22 cellular contexts compared by ENCODE assay signal in the genomic region with DNA sequence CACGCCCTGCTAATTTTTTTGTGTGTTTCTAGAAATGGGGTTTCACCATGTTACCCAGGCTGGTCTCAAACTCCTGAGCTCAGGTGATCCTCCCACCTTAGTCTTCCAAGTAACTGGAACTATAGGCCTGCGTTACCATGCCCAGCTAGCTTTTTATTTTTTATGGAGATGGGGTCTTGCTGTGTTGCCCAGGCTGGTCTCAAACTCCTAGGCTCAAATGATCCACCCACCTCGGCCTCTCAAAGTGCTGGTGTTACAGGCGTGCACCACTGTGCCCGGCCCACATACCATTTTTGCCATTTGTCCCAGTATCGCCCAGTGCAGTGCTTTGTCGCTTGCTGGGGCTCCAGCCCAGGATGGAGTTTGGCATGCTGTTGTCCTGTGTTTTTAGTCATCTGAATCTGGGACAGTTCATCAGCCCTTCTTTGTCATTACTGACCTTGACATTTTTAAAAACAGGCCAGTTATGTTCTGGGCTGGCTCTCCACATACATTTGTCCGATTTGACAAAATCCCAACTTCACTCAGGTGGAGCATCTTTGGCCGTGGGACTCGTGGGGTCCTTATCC. TPM values are rescaled to one million over a fixed set of nuclear protein-coding genes. Genes with fewer than 3 reads are reported as not detected.
DNase-seq lines count a peak whose midpoint lies in the region; ATAC-seq, FAIRE-seq and TF ChIP-seq lines count a peak whose summit lies in the region.
"Had no signal": no experiment of that assay in that cellular context is flagged by ENCODE, and none has a peak within 500 bp of the region (broad histone marks: within the 10 kb centered on the region; RNA-seq: fewer than 3 reads in every experiment).

No MANE protein-coding gene starts in this region.

- peaks cover 0 to 5% of the 10 kb centered on the region in 2 donors for H3K4me1 ChIP-seq in kidney (ENCODE audit: control insufficient read depth in 1 of 2, insufficient read depth in 1 of 2, low read depth in 1 of 2, low read length in 2 of 2)
- H3K4me1 ChIP-seq in stomach, result peaks cover 31 to 82% (median 50%) of the 10 kb centered on the region in 4 donors
- H3K4me1 ChIP-seq in esophagus squamous epithelium, result peaks cover 6 to 56% (median 8%) of the 10 kb centered on the region in 3 donors

- no peak for TF ChIP-seq POLR2A in stomach (IDR thresholded peaks at IDR 0.05)
- TF ChIP-seq POLR2A in esophagus squamous epithelium (IDR thresholded peaks at IDR 0.05), result no peak

- H3K36me3 Mint-ChIP-seq in activated T-cell treated with anti-CD3 and anti-CD28 coated beads, Interleukin-2, amount 50 U/mL, for 24 hours (ENCODE audit: low read depth), result peaks cover 13% of the 10 kb centered on the region

- ATAC-seq in GM19023 (IDR thresholded peaks at IDR 0.05; ENCODE audit: unreplicated experiment), result no peak

- no peak overlapping the region for H3K4me3 Mint-ChIP-seq in activated T-cell treated with anti-CD3 and anti-CD28 coated beads, Interleukin-2, amount 50 U/mL, for 24 hours

- H3K27ac Mint-ChIP-seq in activated T-cell treated with anti-CD3 and anti-CD28 coated beads, Interleukin-2, amount 50 U/mL, for 24 hours, result peak overlapping the region; percentile 40

- intact Hi-C loops in kidney (cut with DNase I), result no loop called here
- intact Hi-C loops in stomach (cut with DNase I; ENCODE audit: low total_unique reads), result no loop called here
- intact Hi-C loops in esophagus squamous epithelium (cut with DNase I), result no loop called here

- no peak for TF ChIP-seq EP300 in stomach (IDR thresholded peaks at IDR 0.05)

- no peaks in the 10 kb centered on the region for H3K9me3 Mint-ChIP-seq in activated T-cell treated with anti-CD3 and anti-CD28 coated beads, Interleukin-2, amount 50 U/mL, for 24 hours

- H3K9me3 ChIP-seq in kidney (ENCODE audit: control insufficient read depth in 1 of 2, low read length in 2 of 2) (no peaks in the 10 kb centered on the region), stomach (no peaks in the 10 kb centered on the region), esophagus squamous epithelium (no peaks in the 10 kb centered on the region)
- H3K9me3 ChIP-seq: MG63 had no signal

- no peak for FAIRE-seq in kidney (lab: Jason Lieb, UNC)
- FAIRE-seq: GM12892 had no signal

- 92 to 97% (median 94%) methylated on average over 10 of the region's 10 CpGs for WGBS in stomach, 5 donors
- 91 to 93% methylated on average over 10 of the region's 10 CpGs for WGBS in esophagus squamous epithelium, 2 donors

- no peak overlapping the region for H3K9ac ChIP-seq in kidney (ENCODE audit: low read length in 2 of 2)
- H3K9ac ChIP-seq: GM23248 had no signal

- no peaks in the 10 kb centered on the region for H3K36me3 ChIP-seq in kidney (ENCODE audit: control insufficient read depth in 1 of 2, insufficient read depth in 2 of 2, low read length in 2 of 2)
- H3K36me3 ChIP-seq in stomach, result no peaks in the 10 kb centered on the region
- no peaks in the 10 kb centered on the region for H3K36me3 ChIP-seq in esophagus squamous epithelium
- H3K36me3 ChIP-seq: MG63 had no signal

- TF ChIP-seq CTCF in kidney (IDR thresholded peaks at IDR 0.05; ENCODE audit: borderline replicate concordance, extremely low read depth, insufficient read depth), result no peak
- no peak for TF ChIP-seq CTCF in stomach (IDR thresholded peaks at IDR 0.05)
- no peak for TF ChIP-seq CTCF in esophagus squamous epithelium (IDR thresholded peaks at IDR 0.05)

- H3K27ac ChIP-seq in kidney (ENCODE audit: low read depth in 2 of 2, low read length in 2 of 2) (no peak overlapping the region), stomach (peak overlapping the region in 3 of 5 donors; percentile 9 to 74 (median 64)), esophagus squamous epithelium (no peak overlapping the region)
- H3K27ac ChIP-seq: 22Rv1, GM23248 had no signal

- H3K27me3 Mint-ChIP-seq in activated T-cell treated with anti-CD3 and anti-CD28 coated beads, Interleukin-2, amount 50 U/mL, for 24 hours, result no peaks in the 10 kb centered on the region

- peaks cover 64% of the 10 kb centered on the region for H3K4me1 Mint-ChIP-seq in activated T-cell treated with anti-CD3 and anti-CD28 coated beads, Interleukin-2, amount 50 U/mL, for 24 hours (ENCODE audit: low read depth)

- H3K4me3 ChIP-seq in kidney (ENCODE audit: low read length in 2 of 2) (no peak overlapping the region), stomach (no peak overlapping the region), esophagus squamous epithelium (no peak overlapping the region)
- H3K4me3 ChIP-seq: GM23248, MG63 had no signal

- DNase-seq in activated T-cell treated with anti-CD3 and anti-CD28 coated beads, Interleukin-2, amount 50 U/mL, for 24 hours, result no peak
- no peak for DNase-seq in activated T-cell treated with anti-CD3 and anti-CD28 coated beads, Interleukin-2, amount 50 U/mL, for 48 hours
- DNase-seq in kidney, result peak; percentile 29
- no peak for DNase-seq in stomach
- DNase-seq in NCI-H345 (lab: John Stamatoyannopoulos, UW), result no peak
- no peak for DNase-seq in esophagus squamous epithelium (lab: John Stamatoyannopoulos, UW)
- DNase-seq: ACHN, DMS153, DND-41, GM23248, H7, IMR-90, KG1, MG63, NCI-H1105 treated with DMSO at 0.1 percent for 48 hours, NCI-H2029, NCI-H446 treated with DMSO at 0.1 percent for 48 hours, NCI-H526, SHP77 treated with DMSO at 0.1 percent for 48 hours had no signal

- H3K27me3 ChIP-seq in stomach, result no peaks in the 10 kb centered on the region
- H3K27me3 ChIP-seq in esophagus squamous epithelium, result no peaks in the 10 kb centered on the region
- H3K27me3 ChIP-seq: MG63 had no signal

RNA-seq across cellular contexts. Expression of gene FOXK1, which starts 16.7 kb away (rescaled TPM):
- total RNA-seq in kidney, result 44.2 TPM
- 3.9 TPM for polyA plus RNA-seq in kidney (ENCODE audit: insufficient read depth, low read depth, low replicate concordance)
- total RNA-seq in stomach, result 10 to 100 TPM; 19.3 to 88.1 (median 27.2) TPM
- 1 to 10 TPM; 2.9 to 5.4 (median 3.9) TPM for polyA plus RNA-seq in stomach
- total RNA-seq in esophagus squamous epithelium, result 10 to 100 TPM; 11.9 to 25.7 (median 15.9) TPM

Comparison
In these comparisons a context has a peak if more than half of its experiments do, and no peak if none do; other contexts are left out.
1. H3K27ac ChIP-seq: peak in stomach (3 of 5); none in kidney (0 of 2) and esophagus squamous epithelium (0 of 4).